Comparison of ENCODE assay signal across 25 cellular contexts in genomic region chr13:73901324-73902068, GRCh38.
DNase-seq lines count a peak whose midpoint lies in the region; ATAC-seq and TF ChIP-seq lines count a peak whose summit lies in the region.
"Had no signal": no experiment of that assay in that cellular context is flagged by ENCODE, and none has a peak within 500 bp of the region (broad histone marks: within the 10 kb centered on the region; RNA-seq: fewer than 3 reads in every experiment).

No MANE protein-coding gene starts in this region.

- H3K4me3 ChIP-seq in Karpas-422 (ENCODE audit: low read length): no peak overlapping the region
- no peak overlapping the region for H3K4me3 ChIP-seq in GM23338
- H3K4me3 ChIP-seq: K562, MG63, SJSA1 had no signal

- H3K27me3 ChIP-seq in Karpas-422 (ENCODE audit: low read length): no peaks in the 10 kb centered on the region
- peaks cover 29% of the 10 kb centered on the region for H3K27me3 ChIP-seq in GM23338 (ENCODE audit: insufficient read depth)
- H3K27me3 ChIP-seq: BE2C, MG63, SJSA1 had no signal

- no peaks in the 10 kb centered on the region for H3K9me3 Mint-ChIP-seq in activated naive CD8-positive, alpha-beta T cell (ENCODE audit: low read depth)
- peaks cover 2% of the 10 kb centered on the region for H3K9me3 Mint-ChIP-seq in activated naive CD8-positive, alpha-beta T cell treated with anti-CD3 and anti-CD28 coated beads for 36 hours
- H3K9me3 Mint-ChIP-seq in GM23338 (no peaks in the 10 kb centered on the region), type B pancreatic cell (peaks cover 3% of the 10 kb centered on the region)
- H3K9me3 Mint-ChIP-seq: HFFc6 had no signal

- no peaks in the 10 kb centered on the region for H3K36me3 ChIP-seq in Karpas-422 (ENCODE audit: insufficient read depth, low read length)
- H3K36me3 ChIP-seq in GM23338 (ENCODE audit: insufficient read depth): no peaks in the 10 kb centered on the region
- H3K36me3 ChIP-seq: BE2C, MG63, SJSA1 had no signal

- H3K27ac Mint-ChIP-seq in activated naive CD8-positive, alpha-beta T cell: peak overlapping the region; percentile 2
- H3K27ac Mint-ChIP-seq in activated naive CD8-positive, alpha-beta T cell treated with anti-CD3 and anti-CD28 coated beads for 36 hours: no peak overlapping the region
- H3K27ac Mint-ChIP-seq in GM23338 (no peak overlapping the region), type B pancreatic cell (no peak overlapping the region)
- H3K27ac Mint-ChIP-seq: CD14-positive monocyte, HFFc6 had no signal

- H3K4me3 Mint-ChIP-seq in activated naive CD8-positive, alpha-beta T cell: no peak overlapping the region
- H3K4me3 Mint-ChIP-seq in activated naive CD8-positive, alpha-beta T cell treated with anti-CD3 and anti-CD28 coated beads for 36 hours: no peak overlapping the region
- H3K4me3 Mint-ChIP-seq in GM23338 (no peak overlapping the region), type B pancreatic cell (no peak overlapping the region)
- H3K4me3 Mint-ChIP-seq: CD14-positive monocyte, HFFc6 had no signal

- H2AFZ ChIP-seq in Karpas-422 (ENCODE audit: low read length) (no peak overlapping the region), GM23338 (no peak overlapping the region)

- no peak overlapping the region for H3K9ac ChIP-seq in Karpas-422 (ENCODE audit: low read length)

- H3K4me1 Mint-ChIP-seq in activated naive CD8-positive, alpha-beta T cell (ENCODE audit: low read depth): peaks cover 46% of the 10 kb centered on the region
- peaks cover 14% of the 10 kb centered on the region for H3K4me1 Mint-ChIP-seq in activated naive CD8-positive, alpha-beta T cell treated with anti-CD3 and anti-CD28 coated beads for 36 hours
- peaks cover 9% of the 10 kb centered on the region; the same call in 2 of the 3 replicates for H3K4me1 Mint-ChIP-seq in GM23338
- peaks cover 17% of the 10 kb centered on the region for H3K4me1 Mint-ChIP-seq in type B pancreatic cell (ENCODE audit: unreplicated experiment)
- H3K4me1 Mint-ChIP-seq: CD14-positive monocyte had no signal

- TF ChIP-seq CTCF in GM23338 (conservative IDR thresholded peaks at IDR 0.05; ENCODE audit: low read depth in 2 of 2) (no peak), type B pancreatic cell (conservative IDR thresholded peaks at IDR 0.05) (no peak)

- H3K27ac ChIP-seq in Karpas-422 (ENCODE audit: low read length) (peak overlapping the region; percentile 83), GM23338 (ENCODE audit: low read depth) (no peak overlapping the region)
- H3K27ac ChIP-seq: SJSA1 had no signal

- no peak for DNase-seq in activated naive CD8-positive, alpha-beta T cell treated with anti-CD3 and anti-CD28 coated beads for 36 hours
- DNase-seq in Karpas-422 (no peak), NCI-H82 (lab: John Stamatoyannopoulos, UW) (peak; percentile 74), GM23338 (ENCODE audit: low spot score) (no peak), NCI-H510A (lab: John Stamatoyannopoulos, UW) (no peak), type B pancreatic cell (ENCODE audit: extremely low spot score, unreplicated experiment) (no peak)
- DNase-seq: BE2C; Calu3; DND-41; H7; HFFc6; MG63; NCI-H1436; NCI-H187; NCI-H2081 treated with DMSO at 0.1 percent for 48 hours; NCI-H446 treated with DMSO at 0.1 percent for 48 hours; NCI-H526 treated with DMSO at 0.1 percent for 48 hours; NK-92 treated with Interleukin-12 subunit alpha and Interleukin-12 subunit beta, amount 100 ng/mL, for 24 hours; PC-3; T-helper 2 cell had no signal

- no peaks in the 10 kb centered on the region for H3K9me3 ChIP-seq in Karpas-422 (ENCODE audit: low read length)
- H3K9me3 ChIP-seq: BE2C, MG63, SJSA1 had no signal

- peaks cover 77% of the 10 kb centered on the region for H3K79me2 ChIP-seq in Karpas-422 (ENCODE audit: low read length)
- H3K79me2 ChIP-seq in GM23338 (replicated peaks; ENCODE audit: insufficient read depth): no peaks in the 10 kb centered on the region

- H3K9me2 ChIP-seq in Karpas-422 (replicated peaks; ENCODE audit: insufficient read depth, low read length): no peaks in the 10 kb centered on the region
- H3K9me2 ChIP-seq in GM23338 (ENCODE audit: insufficient read depth): no peaks in the 10 kb centered on the region

- H3K27me3 Mint-ChIP-seq in activated naive CD8-positive, alpha-beta T cell: no peaks in the 10 kb centered on the region
- H3K27me3 Mint-ChIP-seq in activated naive CD8-positive, alpha-beta T cell treated with anti-CD3 and anti-CD28 coated beads for 36 hours: no peaks in the 10 kb centered on the region
- peaks cover 6% of the 10 kb centered on the region for H3K27me3 Mint-ChIP-seq in GM23338 (ENCODE audit: insufficient read depth, low read depth, poor library complexity)
- H3K27me3 Mint-ChIP-seq in type B pancreatic cell: no peaks in the 10 kb centered on the region

- H3K4me2 ChIP-seq in Karpas-422 (ENCODE audit: low read depth, low read length, poor library complexity, severe bottlenecking) (peak overlapping the region; percentile 64), GM23338 (no peak overlapping the region)

- H3K36me3 Mint-ChIP-seq in activated naive CD8-positive, alpha-beta T cell: peaks cover 23% of the 10 kb centered on the region
- H3K36me3 Mint-ChIP-seq in activated naive CD8-positive, alpha-beta T cell treated with anti-CD3 and anti-CD28 coated beads for 36 hours: peaks cover 24% of the 10 kb centered on the region
- H3K36me3 Mint-ChIP-seq in GM23338 (ENCODE audit: low read depth): no peaks in the 10 kb centered on the region
- no peaks in the 10 kb centered on the region for H3K36me3 Mint-ChIP-seq in type B pancreatic cell
- H3K36me3 Mint-ChIP-seq: CD14-positive monocyte had no signal

- H3K4me1 ChIP-seq in Karpas-422 (ENCODE audit: low read length): peaks cover 98% of the 10 kb centered on the region
- H3K4me1 ChIP-seq in GM23338 (ENCODE audit: insufficient read depth): no peaks in the 10 kb centered on the region
- H3K4me1 ChIP-seq: SJSA1 had no signal

- H4K20me1 ChIP-seq in Karpas-422 (ENCODE audit: insufficient read depth, low read depth, low read length): no peaks in the 10 kb centered on the region
- H4K20me1 ChIP-seq in GM23338 (replicated peaks; ENCODE audit: insufficient read depth): peaks cover 4% of the 10 kb centered on the region; the same call in 1 of the 2 replicates

- H3F3A ChIP-seq in GM23338 (replicated peaks; ENCODE audit: low read depth): no peaks in the 10 kb centered on the region

- no peak for ATAC-seq in GM23338
- ATAC-seq: K562, PC-3, Right ventricle myocardium inferior had no signal

TF ChIP-seq in GM23338, 12 proteins besides CTCF, POLR2A, EP300 and RAD21 (continues in another document):
- no peak for TF ChIP-seq EZH2phosphoT487 (IDR thresholded peaks at IDR 0.05; ENCODE audit: unreplicated experiment)
- TF ChIP-seq, protein P1, sequence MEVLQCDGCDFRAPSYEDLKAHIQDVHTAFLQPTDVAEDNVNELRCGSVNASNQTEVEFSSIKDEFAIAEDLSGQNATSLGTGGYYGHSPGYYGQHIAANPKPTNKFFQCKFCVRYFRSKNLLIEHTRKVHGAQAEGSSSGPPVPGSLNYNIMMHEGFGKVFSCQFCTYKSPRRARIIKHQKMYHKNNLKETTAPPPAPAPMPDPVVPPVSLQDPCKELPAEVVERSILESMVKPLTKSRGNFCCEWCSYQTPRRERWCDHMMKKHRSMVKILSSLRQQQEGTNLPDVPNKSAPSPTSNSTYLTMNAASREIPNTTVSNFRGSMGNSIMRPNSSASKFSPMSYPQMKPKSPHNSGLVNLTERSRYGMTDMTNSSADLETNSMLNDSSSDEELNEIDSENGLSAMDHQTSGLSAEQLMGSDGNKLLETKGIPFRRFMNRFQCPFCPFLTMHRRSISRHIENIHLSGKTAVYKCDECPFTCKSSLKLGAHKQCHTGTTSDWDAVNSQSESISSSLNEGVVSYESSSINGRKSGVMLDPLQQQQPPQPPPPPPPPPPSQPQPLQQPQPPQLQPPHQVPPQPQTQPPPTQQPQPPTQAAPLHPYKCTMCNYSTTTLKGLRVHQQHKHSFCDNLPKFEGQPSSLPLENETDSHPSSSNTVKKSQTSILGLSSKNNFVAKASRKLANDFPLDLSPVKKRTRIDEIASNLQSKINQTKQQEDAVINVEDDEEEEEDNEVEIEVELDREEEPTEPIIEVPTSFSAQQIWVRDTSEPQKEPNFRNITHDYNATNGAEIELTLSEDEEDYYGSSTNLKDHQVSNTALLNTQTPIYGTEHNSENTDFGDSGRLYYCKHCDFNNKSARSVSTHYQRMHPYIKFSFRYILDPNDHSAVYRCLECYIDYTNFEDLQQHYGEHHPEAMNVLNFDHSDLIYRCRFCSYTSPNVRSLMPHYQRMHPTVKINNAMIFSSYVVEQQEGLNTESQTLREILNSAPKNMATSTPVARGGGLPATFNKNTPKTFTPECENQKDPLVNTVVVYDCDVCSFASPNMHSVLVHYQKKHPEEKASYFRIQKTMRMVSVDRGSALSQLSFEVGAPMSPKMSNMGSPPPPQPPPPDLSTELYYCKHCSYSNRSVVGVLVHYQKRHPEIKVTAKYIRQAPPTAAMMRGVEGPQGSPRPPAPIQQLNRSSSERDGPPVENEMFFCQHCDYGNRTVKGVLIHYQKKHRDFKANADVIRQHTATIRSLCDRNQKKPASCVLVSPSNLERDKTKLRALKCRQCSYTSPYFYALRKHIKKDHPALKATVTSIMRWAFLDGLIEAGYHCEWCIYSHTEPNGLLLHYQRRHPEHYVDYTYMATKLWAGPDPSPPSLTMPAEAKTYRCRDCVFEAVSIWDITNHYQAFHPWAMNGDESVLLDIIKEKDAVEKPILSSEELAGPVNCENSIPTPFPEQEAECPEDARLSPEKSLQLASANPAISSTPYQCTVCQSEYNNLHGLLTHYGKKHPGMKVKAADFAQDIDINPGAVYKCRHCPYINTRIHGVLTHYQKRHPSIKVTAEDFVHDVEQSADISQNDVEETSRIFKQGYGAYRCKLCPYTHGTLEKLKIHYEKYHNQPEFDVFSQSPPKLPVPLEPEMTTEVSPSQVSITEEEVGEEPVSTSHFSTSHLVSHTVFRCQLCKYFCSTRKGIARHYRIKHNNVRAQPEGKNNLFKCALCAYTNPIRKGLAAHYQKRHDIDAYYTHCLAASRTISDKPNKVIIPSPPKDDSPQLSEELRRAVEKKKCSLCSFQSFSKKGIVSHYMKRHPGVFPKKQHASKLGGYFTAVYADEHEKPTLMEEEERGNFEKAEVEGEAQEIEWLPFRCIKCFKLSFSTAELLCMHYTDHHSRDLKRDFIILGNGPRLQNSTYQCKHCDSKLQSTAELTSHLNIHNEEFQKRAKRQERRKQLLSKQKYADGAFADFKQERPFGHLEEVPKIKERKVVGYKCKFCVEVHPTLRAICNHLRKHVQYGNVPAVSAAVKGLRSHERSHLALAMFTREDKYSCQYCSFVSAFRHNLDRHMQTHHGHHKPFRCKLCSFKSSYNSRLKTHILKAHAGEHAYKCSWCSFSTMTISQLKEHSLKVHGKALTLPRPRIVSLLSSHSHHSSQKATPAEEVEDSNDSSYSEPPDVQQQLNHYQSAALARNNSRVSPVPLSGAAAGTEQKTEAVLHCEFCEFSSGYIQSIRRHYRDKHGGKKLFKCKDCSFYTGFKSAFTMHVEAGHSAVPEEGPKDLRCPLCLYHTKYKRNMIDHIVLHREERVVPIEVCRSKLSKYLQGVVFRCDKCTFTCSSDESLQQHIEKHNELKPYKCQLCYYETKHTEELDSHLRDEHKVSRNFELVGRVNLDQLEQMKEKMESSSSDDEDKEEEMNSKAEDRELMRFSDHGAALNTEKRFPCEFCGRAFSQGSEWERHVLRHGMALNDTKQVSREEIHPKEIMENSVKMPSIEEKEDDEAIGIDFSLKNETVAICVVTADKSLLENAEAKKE (CRISPR knock-in tag; IDR thresholded peaks at IDR 0.05): no peak
